In genomic region chr17:50560185-50560824, GRCh38 we compare ENCODE assay signal across 8 cellular contexts. TPM values are rescaled to one million over a fixed set of nuclear protein-coding genes. Genes with fewer than 3 reads are reported as not detected.
DNase-seq lines count a peak whose midpoint lies in the region; ATAC-seq, FAIRE-seq and TF ChIP-seq lines count a peak whose summit lies in the region.

Gene CACNA1G (plus strand): TSS chr17:50560715. CDS start chr17:50561460, 745 bp downstream.

- H3K36me3 ChIP-seq in DND-41 (ENCODE audit: insufficient read depth, low read length) (no peaks in the 10 kb centered on the region), RWPE2 (ENCODE audit: low read depth) (no peaks in the 10 kb centered on the region), neutrophil (no peaks in the 10 kb centered on the region), stomach smooth muscle (ENCODE audit: control insufficient read depth in 2 of 2, insufficient read depth in 2 of 2, low read length in 2 of 2) (peaks cover 2 to 8% of the 10 kb centered on the region in 2 donors)

- H3K9me3 ChIP-seq in DND-41 (ENCODE audit: insufficient read depth, low read length, severe bottlenecking) (no peaks in the 10 kb centered on the region), RWPE2 (ENCODE audit: severe bottlenecking) (no peaks in the 10 kb centered on the region), neutrophil (no peaks in the 10 kb centered on the region), stomach smooth muscle (ENCODE audit: control insufficient read depth in 2 of 2, low read length in 2 of 2) (no peaks in the 10 kb centered on the region)

- no peaks in the 10 kb centered on the region for H3K79me2 ChIP-seq in DND-41 (ENCODE audit: insufficient read depth, low read length)

- DNase-seq in DND-41 (peak; percentile 61), RWPE2 (ENCODE audit: low spot score) (peak; percentile 92), frontal cortex (ENCODE audit: low spot score in 2 of 2) (peak; percentile 96)
- peak; percentile 62 for DNase-seq in Jurkat, Clone E6-1 (ENCODE audit: low read depth, low spot score)
- DNase-seq in activated effector memory CD4-positive, alpha-beta T cell treated with anti-CD3 and anti-CD28 coated beads, Interleukin-2, amount 50 U/mL, for 16 hours, result peak; percentile 95

- H4K20me1 ChIP-seq in DND-41 (ENCODE audit: insufficient read depth, low read length), result peaks cover 9% of the 10 kb centered on the region; the same call in 1 of the 2 replicates

- FAIRE-seq in frontal cortex (lab: Jason Lieb, UNC), result no peak

- H3K4me2 ChIP-seq in DND-41 (ENCODE audit: insufficient read depth, low read length), result no peak within 1 kb of the TSS

- H3K27me3 ChIP-seq in DND-41 (ENCODE audit: insufficient read depth, low read length, poor library complexity) (peaks cover 21% of the 10 kb centered on the region), RWPE2 (ENCODE audit: insufficient read depth, poor library complexity, severe bottlenecking) (peaks cover 36% of the 10 kb centered on the region), neutrophil (peaks cover 90% of the 10 kb centered on the region), stomach smooth muscle (ENCODE audit: control insufficient read depth in 1 of 2, insufficient read depth in 2 of 2, low read length in 2 of 2) (peaks cover 40 to 55% of the 10 kb centered on the region in 2 donors)

- no peak within 1 kb of the TSS for H3K27ac ChIP-seq in DND-41 (ENCODE audit: low read length)
- H3K27ac ChIP-seq in RWPE2 (ENCODE audit: poor library complexity, severe bottlenecking), result no peak within 1 kb of the TSS
- H3K27ac ChIP-seq in neutrophil, result no peak within 1 kb of the TSS
- H3K27ac ChIP-seq in stomach smooth muscle (ENCODE audit: low read length), result no peak within 1 kb of the TSS

- H2AFZ ChIP-seq in DND-41 (ENCODE audit: low read depth, low read length), result no peak within 1 kb of the TSS

- peak; percentile 73 for ATAC-seq in DND-41 (ENCODE audit: insufficient read depth, low read depth)
- ATAC-seq in GM21786 (IDR thresholded peaks at IDR 0.05; ENCODE audit: unreplicated experiment), result peak; percentile 80
- peak; percentile 86 for ATAC-seq in RWPE2 (ENCODE audit: low read depth)

- H3K4me3 ChIP-seq in DND-41 (ENCODE audit: low read depth in 1 of 2, low read length in 2 of 2), result no peak within 1 kb of the TSS
- H3K4me3 ChIP-seq in Jurkat, Clone E6-1 (ENCODE audit: low read length), result no peak within 1 kb of the TSS
- H3K4me3 ChIP-seq in RWPE2 (ENCODE audit: severe bottlenecking), result peak within 1 kb of the TSS; percentile 35
- peak within 1 kb of the TSS; percentile 40 to 54 for H3K4me3 ChIP-seq in neutrophil (ENCODE audit: low read depth in 1 of 2, low read length in 1 of 2)
- H3K4me3 ChIP-seq in stomach smooth muscle (ENCODE audit: low read length in 2 of 2), result peak within 1 kb of the TSS; percentile 69 to 72

- H3K4me1 ChIP-seq in DND-41 (ENCODE audit: insufficient read depth, low read length) (no peaks in the 10 kb centered on the region), RWPE2 (ENCODE audit: insufficient read depth, poor library complexity, severe bottlenecking) (no peaks in the 10 kb centered on the region), neutrophil (ENCODE audit: control insufficient read depth in 1 of 2, insufficient read depth in 1 of 2, low read depth in 1 of 2, low read length in 1 of 2) (peaks cover 17 to 32% of the 10 kb centered on the region in 2 experiments), stomach smooth muscle (ENCODE audit: control insufficient read depth, insufficient read depth, low read length) (peaks cover 35% of the 10 kb centered on the region)

- H3K9ac ChIP-seq in DND-41 (ENCODE audit: low read depth, low read length) (no peak within 1 kb of the TSS), stomach smooth muscle (ENCODE audit: low read length in 2 of 2) (no peak within 1 kb of the TSS)

- no peak for TF ChIP-seq CTCF in DND-41 (IDR thresholded peaks at IDR 0.05; ENCODE audit: borderline replicate concordance, extremely low read depth, low read length, poor library complexity, severe bottlenecking)
- no peak for TF ChIP-seq CTCF in RWPE2 (IDR thresholded peaks at IDR 0.05; ENCODE audit: poor library complexity, severe bottlenecking)
- no peak for TF ChIP-seq CTCF in neutrophil (IDR thresholded peaks at IDR 0.05)

RNA-seq across cellular contexts. Expression of gene CACNA1G, which starts in this region (rescaled TPM):
- not detected for polyA plus RNA-seq in Jurkat, Clone E6-1 (2012; ENCODE audit: insufficient read depth, insufficient read length)
- total RNA-seq in frontal cortex, result 7.7 TPM

Comparison
In these comparisons a context has a peak if more than half of its experiments do, and no peak if none do; other contexts are left out.
1. H3K4me3 ChIP-seq: peak in RWPE2 (single experiment), neutrophil (2 of 2) and stomach smooth muscle (2 of 2); none in DND-41 (0 of 2) and Jurkat, Clone E6-1 (single experiment).
2. Peak in every context shown above with its lines, with median percentiles within 50 percentile points of each other: ATAC-seq and DNase-seq.